24 cellular contexts compared by ENCODE assay signal in the genomic region with DNA sequence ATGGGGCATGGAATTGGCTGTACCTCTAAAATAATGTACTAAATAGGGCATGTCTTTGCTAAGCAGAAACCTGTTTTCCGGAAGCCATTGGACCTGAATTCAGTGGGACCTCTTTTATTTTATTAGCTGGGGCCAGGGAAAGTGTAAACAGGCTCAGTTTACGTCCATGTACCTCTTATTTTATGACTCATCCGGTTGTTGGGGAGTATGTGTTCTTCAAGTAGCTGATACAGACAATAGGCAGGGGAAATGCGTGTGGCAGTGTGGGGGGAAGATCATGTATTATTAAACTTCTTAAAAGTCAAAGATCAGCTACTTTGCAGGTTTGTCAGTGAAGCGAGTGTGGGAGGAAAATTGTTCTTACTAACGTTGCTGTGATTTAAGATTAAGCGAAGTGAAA. TPM values are rescaled to one million over a fixed set of nuclear protein-coding genes. Genes with fewer than 3 reads are reported as not detected.
DNase-seq lines count a peak whose midpoint lies in the region; ATAC-seq, FAIRE-seq and TF ChIP-seq lines count a peak whose summit lies in the region.
"Had no signal": no experiment of that assay in that cellular context is flagged by ENCODE, and none has a peak within 500 bp of the region (broad histone marks: within the 10 kb centered on the region; RNA-seq: fewer than 3 reads in every experiment).

No MANE protein-coding gene starts in this region.

- H3K4me3 ChIP-seq in SK-N-SH (ENCODE audit: low read depth in 2 of 2, low read length in 1 of 2) (peak overlapping the region in 1 of 2 experiments; percentile 86; a peak in 2 of 4 replicates), bronchial epithelial cell (ENCODE audit: low read depth, low read length) (no peak overlapping the region)
- H3K4me3 ChIP-seq: lower lobe of right lung, PC-9 had no signal

- FAIRE-seq in bronchial epithelial cell (lab: Jason Lieb, UNC), result no peak
- FAIRE-seq: A549 had no signal

- CTCF ChIA-PET in SK-N-SH (lab: Yijun Ruan, JAX), result interaction anchor here (1.0 to 1.5 kb wide), 2 partner anchors 17 to 352 kb away, joined by 3 read pairs; no protein-coding TSS in a partner anchor

- WGBS in SK-N-SH (ENCODE audit: low lambda C conversion rate), result 50% methylated on average over 7 of the region's 7 CpGs

- peak overlapping the region; percentile 77 for H2AFZ ChIP-seq in SK-N-SH (ENCODE audit: low read depth)
- H2AFZ ChIP-seq: PC-9 had no signal

- TF ChIP-seq EP300 in SK-N-SH (IDR thresholded peaks at IDR 0.05; ENCODE audit: borderline replicate concordance in 1 of 2, low read depth in 1 of 2, low read length in 1 of 2), result no peak

- peak overlapping the region; percentile 98 for H3K4me2 ChIP-seq in SK-N-SH
- H3K4me2 ChIP-seq: PC-9 had no signal

- H3K79me2 ChIP-seq in SK-N-SH (ENCODE audit: insufficient read depth), result peaks cover 97% of the 10 kb centered on the region

- H3K27me3 ChIP-seq in SK-N-SH (ENCODE audit: insufficient read depth) (no peaks in the 10 kb centered on the region), bronchial epithelial cell (ENCODE audit: control insufficient read depth, insufficient read depth, low read length) (peaks cover 20% of the 10 kb centered on the region)

- H3K4me3 Mint-ChIP-seq in nephron, result peak overlapping the region; percentile 29 to 70 (median 38)
- H3K4me3 Mint-ChIP-seq: activated naive CD4-positive, alpha-beta T cell treated with anti-CD3 and anti-CD28 coated beads for 36 hours; immature natural killer cell; stimulated activated memory B cell treated with anti-CD40 and anti-IgM and Interleukin-4, amounts not matched to agents 10 μg/mL and 1 μg/mL and 100 μg/mL, for 72 hours had no signal

- no peaks in the 10 kb centered on the region for H3K9me3 ChIP-seq in SK-N-SH
- H3K9me3 ChIP-seq: A549, ascending aorta, lower lobe of right lung, prostate gland had no signal

- H3F3A ChIP-seq in SK-N-SH (replicated peaks; ENCODE audit: insufficient read depth), result peaks cover 20% of the 10 kb centered on the region

- H3K36me3 ChIP-seq in SK-N-SH (replicated peaks in 1 of 2; ENCODE audit: control insufficient read depth in 1 of 2, insufficient read depth in 2 of 2, low read length in 1 of 2), result no peaks in the 10 kb centered on the region
- no peaks in the 10 kb centered on the region for H3K36me3 ChIP-seq in bronchial epithelial cell (ENCODE audit: control insufficient read depth, insufficient read depth, low read length)
- H3K36me3 ChIP-seq: ascending aorta, lower lobe of right lung, prostate gland, tibial nerve had no signal

- H3K4me1 ChIP-seq in SK-N-SH (ENCODE audit: control insufficient read depth in 1 of 2, insufficient read depth in 2 of 2, low read depth in 1 of 2, low read length in 1 of 2), result peaks cover 0 to 14% of the 10 kb centered on the region in 2 experiments; a peak in 3 of 4 replicates
- H3K4me1 ChIP-seq: prostate gland had no signal

- H4K20me1 ChIP-seq in SK-N-SH (ENCODE audit: insufficient read depth), result no peaks in the 10 kb centered on the region; the same call in 1 of the 2 replicates

- no peaks in the 10 kb centered on the region for H3K36me3 Mint-ChIP-seq in nephron (ENCODE audit: low read depth)
- H3K36me3 Mint-ChIP-seq: CD4-positive, alpha-beta memory T cell; stimulated activated memory B cell treated with anti-CD40 and anti-IgM and Interleukin-4, amounts not matched to agents 10 μg/mL and 1 μg/mL and 100 μg/mL, for 72 hours had no signal

- TF ChIP-seq CTCF in SK-N-SH (IDR thresholded peaks at IDR 0.05) (no peak), bronchial epithelial cell (IDR thresholded peaks at IDR 0.05; ENCODE audit: insufficient read depth, low read length, severe bottlenecking) (no peak), nephron (IDR thresholded peaks at IDR 0.05; ENCODE audit: unreplicated experiment in 3 of 3) (no peak)

- DNase-seq in SK-N-SH (no peak), bronchial epithelial cell (ENCODE audit: low read depth) (peak; percentile 56), Right ventricle myocardium inferior (ENCODE audit: missing footprints) (no peak), KG1 (lab: John Stamatoyannopoulos, UW) (no peak)
- no peak for DNase-seq in activated CD4-positive, alpha-beta T cell treated with anti-CD3 and anti-CD28 coated beads for 48 hours
- DNase-seq: activated naive CD4-positive, alpha-beta T cell treated with anti-CD3 and anti-CD28 coated beads for 36 hours; activated T-cell treated with anti-CD3 and anti-CD28 coated beads, Interleukin-2, amount 50 U/mL, for 1 hour; CD4-positive, alpha-beta memory T cell; cortex of kidney; immature natural killer cell; lower lobe of right lung; naive thymus-derived CD4-positive, alpha-beta T cell; NCI-H1930; PC-9 had no signal

- peak overlapping the region in 1 of 2 experiments; percentile 87; a peak in 2 of 4 replicates for H3K27ac ChIP-seq in SK-N-SH (ENCODE audit: low read depth in 2 of 2, low read length in 1 of 2)
- H3K27ac ChIP-seq: A549, ascending aorta, epithelial cell of prostate, lower lobe of right lung, PC-9 had no signal

- peaks cover 44% of the 10 kb centered on the region for H3K4me1 Mint-ChIP-seq in nephron

- intact Hi-C loops in Right ventricle myocardium inferior (cut with DNase I), result no loop called here

- no peak for TF ChIP-seq RAD21 in SK-N-SH (IDR thresholded peaks at IDR 0.05; ENCODE audit: low read length)

- peak overlapping the region; percentile 95 for H3K9ac ChIP-seq in SK-N-SH

- H3K27ac Mint-ChIP-seq in nephron, result no peak overlapping the region
- H3K27ac Mint-ChIP-seq: activated naive CD4-positive, alpha-beta T cell treated with anti-CD3 and anti-CD28 coated beads for 36 hours; CD4-positive, alpha-beta memory T cell; immature natural killer cell; naive thymus-derived CD4-positive, alpha-beta T cell; stimulated activated memory B cell treated with anti-CD40 and anti-IgM and Interleukin-4, amounts not matched to agents 10 μg/mL and 1 μg/mL and 100 μg/mL, for 72 hours had no signal

- no peaks in the 10 kb centered on the region for H3K9me2 ChIP-seq in SK-N-SH

- POLR2A ChIA-PET in SK-N-SH (lab: Yijun Ruan, JAX), result no interaction called here

- no peak for ATAC-seq in SK-N-SH treated with all-trans-retinoic acid at 6 μM for 48 hours
- ATAC-seq in GM18873 (IDR thresholded peaks at IDR 0.05; ENCODE audit: low FRiP score, unreplicated experiment), result no peak
- no peak for ATAC-seq in Right ventricle myocardium inferior
- ATAC-seq: HCT116; lower lobe of right lung; naive thymus-derived CD4-positive, alpha-beta T cell; stimulated activated memory B cell treated with anti-CD40 and anti-IgM and Interleukin-4, amounts not matched to agents 10 μg/mL and 1 μg/mL and 100 μg/mL, for 72 hours had no signal

- peaks cover 88% of the 10 kb centered on the region for H3K27me3 Mint-ChIP-seq in nephron (ENCODE audit: low read depth)

- H3K9me3 Mint-ChIP-seq in nephron, result no peaks in the 10 kb centered on the region
- H3K9me3 Mint-ChIP-seq: activated naive CD4-positive, alpha-beta T cell treated with anti-CD3 and anti-CD28 coated beads for 36 hours; stimulated activated memory B cell treated with anti-CD40 and anti-IgM and Interleukin-4, amounts not matched to agents 10 μg/mL and 1 μg/mL and 100 μg/mL, for 72 hours had no signal

TF ChIP-seq in SK-N-SH treated with all-trans-retinoic acid at 6 μM for 48 hours, 23 proteins besides CTCF, POLR2A, EP300 and RAD21 (continues in another document):
- TF ChIP-seq ZFP3 (CRISPR knock-in tag; IDR thresholded peaks at IDR 0.05) (no peak), ISL1 (CRISPR knock-in tag; IDR thresholded peaks at IDR 0.05) (no peak), TOX (CRISPR knock-in tag; IDR thresholded peaks at IDR 0.05; ENCODE audit: borderline replicate concordance) (no peak), OSR1 (CRISPR knock-in tag; IDR thresholded peaks at IDR 0.05) (no peak), GLIS3 (CRISPR knock-in tag; IDR thresholded peaks at IDR 0.05) (no peak), ESRRG (CRISPR knock-in tag; IDR thresholded peaks at IDR 0.05) (no peak), ARNTL (CRISPR knock-in tag; IDR thresholded peaks at IDR 0.05; ENCODE audit: borderline replicate concordance, low read depth) (no peak)
- TF ChIP-seq, protein P1, sequence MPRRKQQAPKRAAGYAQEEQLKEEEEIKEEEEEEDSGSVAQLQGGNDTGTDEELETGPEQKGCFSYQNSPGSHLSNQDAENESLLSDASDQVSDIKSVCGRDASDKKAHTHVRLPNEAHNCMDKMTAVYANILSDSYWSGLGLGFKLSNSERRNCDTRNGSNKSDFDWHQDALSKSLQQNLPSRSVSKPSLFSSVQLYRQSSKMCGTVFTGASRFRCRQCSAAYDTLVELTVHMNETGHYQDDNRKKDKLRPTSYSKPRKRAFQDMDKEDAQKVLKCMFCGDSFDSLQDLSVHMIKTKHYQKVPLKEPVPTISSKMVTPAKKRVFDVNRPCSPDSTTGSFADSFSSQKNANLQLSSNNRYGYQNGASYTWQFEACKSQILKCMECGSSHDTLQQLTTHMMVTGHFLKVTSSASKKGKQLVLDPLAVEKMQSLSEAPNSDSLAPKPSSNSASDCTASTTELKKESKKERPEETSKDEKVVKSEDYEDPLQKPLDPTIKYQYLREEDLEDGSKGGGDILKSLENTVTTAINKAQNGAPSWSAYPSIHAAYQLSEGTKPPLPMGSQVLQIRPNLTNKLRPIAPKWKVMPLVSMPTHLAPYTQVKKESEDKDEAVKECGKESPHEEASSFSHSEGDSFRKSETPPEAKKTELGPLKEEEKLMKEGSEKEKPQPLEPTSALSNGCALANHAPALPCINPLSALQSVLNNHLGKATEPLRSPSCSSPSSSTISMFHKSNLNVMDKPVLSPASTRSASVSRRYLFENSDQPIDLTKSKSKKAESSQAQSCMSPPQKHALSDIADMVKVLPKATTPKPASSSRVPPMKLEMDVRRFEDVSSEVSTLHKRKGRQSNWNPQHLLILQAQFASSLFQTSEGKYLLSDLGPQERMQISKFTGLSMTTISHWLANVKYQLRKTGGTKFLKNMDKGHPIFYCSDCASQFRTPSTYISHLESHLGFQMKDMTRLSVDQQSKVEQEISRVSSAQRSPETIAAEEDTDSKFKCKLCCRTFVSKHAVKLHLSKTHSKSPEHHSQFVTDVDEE (CRISPR knock-in tag; IDR thresholded peaks at IDR 0.05), result no peak
- TF ChIP-seq, protein P2, sequence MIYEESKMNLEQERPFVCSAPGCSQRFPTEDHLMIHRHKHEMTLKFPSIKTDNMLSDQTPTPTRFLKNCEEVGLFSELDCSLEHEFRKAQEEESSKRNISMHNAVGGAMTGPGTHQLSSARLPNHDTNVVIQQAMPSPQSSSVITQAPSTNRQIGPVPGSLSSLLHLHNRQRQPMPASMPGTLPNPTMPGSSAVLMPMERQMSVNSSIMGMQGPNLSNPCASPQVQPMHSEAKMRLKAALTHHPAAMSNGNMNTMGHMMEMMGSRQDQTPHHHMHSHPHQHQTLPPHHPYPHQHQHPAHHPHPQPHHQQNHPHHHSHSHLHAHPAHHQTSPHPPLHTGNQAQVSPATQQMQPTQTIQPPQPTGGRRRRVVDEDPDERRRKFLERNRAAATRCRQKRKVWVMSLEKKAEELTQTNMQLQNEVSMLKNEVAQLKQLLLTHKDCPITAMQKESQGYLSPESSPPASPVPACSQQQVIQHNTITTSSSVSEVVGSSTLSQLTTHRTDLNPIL (CRISPR knock-in tag; IDR thresholded peaks at IDR 0.05; ENCODE audit: low read depth), result no peak

RNA-seq across cellular contexts. Expression of a gene that starts 1.4 kb away (rescaled TPM):
- polyA plus RNA-seq in SK-N-SH (2012; rRNA removed), result 8.4 and 9.0 TPM in 2 replicates
- polyA plus RNA-seq in SK-N-SH (2012; cell fraction: cytosol; rRNA removed), result 8.8 and 9.4 TPM in 2 replicates
- polyA plus RNA-seq in SK-N-SH (2012; cell fraction: nucleus; rRNA removed), result 15.7 and 17.8 TPM in 2 replicates
- under 0.01 TPM in 1 of 2 replicates, not detected in the other for total RNA-seq in bronchial epithelial cell
- not detected for total RNA-seq in Right ventricle myocardium inferior
- total RNA-seq: activated naive CD4-positive, alpha-beta T cell treated with anti-CD3 and anti-CD28 coated beads for 36 hours; ascending aorta; CD4-positive, alpha-beta memory T cell; lower lobe of right lung; naive thymus-derived CD4-positive, alpha-beta T cell; tibial nerve had no signal
- polyA plus RNA-seq: CD4-positive, alpha-beta memory T cell; immature natural killer cell; naive thymus-derived CD4-positive, alpha-beta T cell had no signal
